In genomic region chr11:61336171-61336935, GRCh38 we compare ENCODE assay signal across 8 cellular contexts. TPM values are rescaled to one million over a fixed set of nuclear protein-coding genes. Genes with fewer than 3 reads are reported as not detected.
DNase-seq lines count a peak whose midpoint lies in the region; ATAC-seq and TF ChIP-seq lines count a peak whose summit lies in the region.

No MANE protein-coding gene starts in this region.

- H3K9me3 ChIP-seq in gastroesophageal sphincter (no peaks in the 10 kb centered on the region), thoracic aorta (no peaks in the 10 kb centered on the region)

- H3K27me3 ChIP-seq in gastroesophageal sphincter: no peaks in the 10 kb centered on the region
- H3K27me3 ChIP-seq in thoracic aorta (replicated peaks; ENCODE audit: insufficient read depth): no peaks in the 10 kb centered on the region

- H3K4me3 ChIP-seq in NB4 (ENCODE audit: low read depth, low read length): no peak overlapping the region
- no peak overlapping the region for H3K4me3 ChIP-seq in gastroesophageal sphincter
- H3K4me3 ChIP-seq in thoracic aorta: no peak overlapping the region

- peaks cover 4 to 42% (median 10%) of the 10 kb centered on the region in 3 donors for H3K4me1 ChIP-seq in gastroesophageal sphincter
- peaks cover 7 to 16% of the 10 kb centered on the region in 2 donors for H3K4me1 ChIP-seq in thoracic aorta (ENCODE audit: control insufficient read depth in 1 of 2, low read depth in 2 of 2)

- TF ChIP-seq EP300 in gastroesophageal sphincter (IDR thresholded peaks at IDR 0.05): no peak

- ATAC-seq in gastroesophageal sphincter (peak; percentile 50), omental fat pad (ENCODE audit: low FRiP score) (peak; percentile 50), thoracic aorta (ENCODE audit: insufficient number of reproducible peaks, low FRiP score, low read depth) (peak; percentile 33)

- TF ChIP-seq CTCF in NB4 (IDR thresholded peaks at IDR 0.05; ENCODE audit: low read depth, low read length): peak; percentile 98
- peak in 3 of 4 experiments; percentile 94 to 98 (median 95) for TF ChIP-seq CTCF in gastroesophageal sphincter (IDR thresholded peaks at IDR 0.05)
- peak in 2 of 3 donors; percentile 94 to 98 for TF ChIP-seq CTCF in omental fat pad (IDR thresholded peaks at IDR 0.05)
- peak; percentile 98 for TF ChIP-seq CTCF in thoracic aorta (IDR thresholded peaks at IDR 0.05)

- DNase-seq in DMS79 (lab: John Stamatoyannopoulos, UW) (peak; percentile 70), HCEC 1CT (peak; percentile 50), NB4 (ENCODE audit: low read depth) (peak; percentile 88), SK-N-DZ (ENCODE audit: low spot score) (peak; percentile 85), omental fat pad (ENCODE audit: low spot score) (peak; percentile 53), thoracic aorta (ENCODE audit: low spot score) (no peak)
- peak; percentile 83 for DNase-seq in activated naive CD4-positive, alpha-beta T cell treated with Interleukin-2 at 50 U/mL for 16 hours

- peaks cover 0 to 24% of the 10 kb centered on the region in 2 donors for H3K36me3 ChIP-seq in gastroesophageal sphincter
- no peaks in the 10 kb centered on the region for H3K36me3 ChIP-seq in thoracic aorta

- TF ChIP-seq POLR2A in NB4 (IDR thresholded peaks at IDR 0.05; ENCODE audit: extremely low read depth, insufficient read length): no peak
- TF ChIP-seq POLR2A in gastroesophageal sphincter (IDR thresholded peaks at IDR 0.05): no peak

- WGBS in gastroesophageal sphincter (ENCODE audit: low coverage in 1 of 2), 2 donors: 36 to 58% methylated on average over 4 to 6 of the region's 8 CpGs

- H3K27ac ChIP-seq in gastroesophageal sphincter (peak overlapping the region in 3 of 4 donors; percentile 16 to 57 (median 40)), thoracic aorta (peak overlapping the region in 1 of 2 donors; percentile 17)

RNA-seq across cellular contexts. Expression of gene TKFC, which starts 3.3 kb away (rescaled TPM):
- polyA plus RNA-seq in SK-N-DZ (2014; cell fraction: cytosol; rRNA removed): 64.3 and 88.2 TPM in 2 replicates
- polyA plus RNA-seq in SK-N-DZ (2014; cell fraction: nucleus; rRNA removed): 122 and 159 TPM in 2 replicates
- total RNA-seq in gastroesophageal sphincter: 10 to 100 TPM in 3 of 4 donors, 1 to 10 TPM in 1; 9.4 to 15.1 (median 13.4) TPM
- 10 to 100 TPM; 16.0 to 24.5 (median 20.0) TPM for total RNA-seq in omental fat pad
- 10 to 100 TPM; 22.5 to 29.2 TPM for total RNA-seq in thoracic aorta

RNA-seq across cellular contexts. Expression of gene DDB1, which starts 3.4 kb away (rescaled TPM):
- 263 and 280 TPM in 2 replicates for polyA plus RNA-seq in SK-N-DZ (2014; cell fraction: cytosol; rRNA removed)
- 141 and 143 TPM in 2 replicates for polyA plus RNA-seq in SK-N-DZ (2014; cell fraction: nucleus; rRNA removed)
- total RNA-seq in gastroesophageal sphincter (100 to 1,000 TPM; 139 to 159 (median 140) TPM), omental fat pad (100 to 1,000 TPM; 127 to 182 (median 155) TPM), thoracic aorta (100 to 1,000 TPM; 122 to 144 TPM)

RNA-seq across cellular contexts. Expression of gene CYB561A3, which starts 25.3 kb away (rescaled TPM):
- polyA plus RNA-seq in SK-N-DZ (2014; cell fraction: cytosol; rRNA removed): 24.9 and 25.5 TPM in 2 replicates
- 34.9 and 47.1 TPM in 2 replicates for polyA plus RNA-seq in SK-N-DZ (2014; cell fraction: nucleus; rRNA removed)
- total RNA-seq in gastroesophageal sphincter (10 to 100 TPM; 23.3 to 44.0 (median 33.4) TPM), omental fat pad (10 to 100 TPM; 29.5 to 39.9 (median 34.6) TPM), thoracic aorta (10 to 100 TPM; 37.1 to 80.8 TPM)

RNA-seq across cellular contexts. Expression of gene TMEM138, which starts 25.8 kb away (rescaled TPM):
- 32.5 and 33.4 TPM in 2 replicates for polyA plus RNA-seq in SK-N-DZ (2014; cell fraction: cytosol; rRNA removed)
- 68.6 and 89.8 TPM in 2 replicates for polyA plus RNA-seq in SK-N-DZ (2014; cell fraction: nucleus; rRNA removed)
- total RNA-seq in gastroesophageal sphincter (10 to 100 TPM; 18.3 to 37.0 (median 21.7) TPM), omental fat pad (10 to 100 TPM; 31.6 to 40.8 (median 38.1) TPM), thoracic aorta (10 to 100 TPM; 49.7 to 63.5 TPM)

RNA-seq across cellular contexts. Expression of gene VWCE, which starts 41.2 kb away (rescaled TPM):
- 11.5 and 12.5 TPM in 2 replicates for polyA plus RNA-seq in SK-N-DZ (2014; cell fraction: cytosol; rRNA removed)
- polyA plus RNA-seq in SK-N-DZ (2014; cell fraction: nucleus; rRNA removed): 24.7 and 36.1 TPM in 2 replicates
- total RNA-seq in gastroesophageal sphincter (1 to 10 TPM in 1 of 4 donors, under 1 TPM in 2, not detected in 1; 0.78 to 1.0 (median 0.94) TPM), omental fat pad (1 to 10 TPM in 3 of 4 donors, under 1 TPM in 1; 0.94 to 6.9 (median 4.6) TPM), thoracic aorta (1 to 10 TPM; 1.5 to 2.3 TPM)
